28 cellular contexts compared by ENCODE assay signal in genomic region chr11:11016943-11017342, GRCh38.
"Had no signal": no experiment of that assay in that cellular context is flagged by ENCODE, and none has a peak within 500 bp of the region (broad histone marks: within the 10 kb centered on the region; RNA-seq: fewer than 3 reads in every experiment).

No MANE protein-coding gene starts in this region.

- ATAC-seq: esophagus mucosa, foreskin keratinocyte, gastrocnemius medialis, gastroesophageal sphincter, heart left ventricle, heart right ventricle had no signal

- H3K27ac ChIP-seq: colonic mucosa, coronary artery, dorsolateral prefrontal cortex, epithelial cell of prostate, esophagus muscularis mucosa, esophagus squamous epithelium, foreskin keratinocyte, gastrocnemius medialis, gastroesophageal sphincter, heart left ventricle, heart right ventricle had no signal

- H3K4me3 Mint-ChIP-seq: dendritic cell treated with granulocyte-macrophage colony-stimulating factor and Interleukin-4, amounts not matched to agents 40 ng/mL and 50 ng/mL, for 4 days; effector memory CD8-positive, alpha-beta T cell; endodermal cell had no signal

- H3K4me1 ChIP-seq: colonic mucosa, esophagus muscularis mucosa, esophagus squamous epithelium, foreskin keratinocyte, gastrocnemius medialis, gastroesophageal sphincter, heart left ventricle, heart right ventricle had no signal

- H3K9me3 Mint-ChIP-seq: dendritic cell treated with granulocyte-macrophage colony-stimulating factor and Interleukin-4, amounts not matched to agents 40 ng/mL and 50 ng/mL, for 4 days; effector memory CD8-positive, alpha-beta T cell; endodermal cell had no signal

- H3K9me3 ChIP-seq: colonic mucosa, esophagus muscularis mucosa, esophagus squamous epithelium, gastrocnemius medialis, gastroesophageal sphincter, heart left ventricle, heart right ventricle had no signal

- H3K27me3 ChIP-seq: colonic mucosa, dorsolateral prefrontal cortex, esophagus muscularis mucosa, esophagus squamous epithelium, gastrocnemius medialis, gastroesophageal sphincter had no signal

- DNase-seq: colonic mucosa; cortex of kidney; dermis blood vessel endothelial cell; dorsolateral prefrontal cortex; effector CD4-positive, alpha-beta T cell; effector CD8-positive, alpha-beta T cell; effector memory CD4-positive, alpha-beta T cell; effector memory CD8-positive, alpha-beta T cell; endodermal cell; erythroblast; esophagus squamous epithelium; foreskin fibroblast; foreskin keratinocyte; foreskin melanocyte; gastrocnemius medialis; glutamatergic neuron; head of caudate nucleus; heart left ventricle; heart right ventricle had no signal

- H3K4me3 ChIP-seq: colonic mucosa, coronary artery, dorsolateral prefrontal cortex, esophagus muscularis mucosa, esophagus squamous epithelium, gastrocnemius medialis, gastroesophageal sphincter, heart left ventricle, heart right ventricle had no signal

- H3K27ac Mint-ChIP-seq: dendritic cell treated with granulocyte-macrophage colony-stimulating factor and Interleukin-4, amounts not matched to agents 40 ng/mL and 50 ng/mL, for 4 days; effector memory CD8-positive, alpha-beta T cell; endodermal cell had no signal

- FAIRE-seq: colon, endometrium, frontal cortex had no signal

- H3K36me3 ChIP-seq: colonic mucosa, esophagus muscularis mucosa, esophagus squamous epithelium, gastrocnemius medialis, gastroesophageal sphincter, heart left ventricle, heart right ventricle had no signal
